In the genomic region with DNA sequence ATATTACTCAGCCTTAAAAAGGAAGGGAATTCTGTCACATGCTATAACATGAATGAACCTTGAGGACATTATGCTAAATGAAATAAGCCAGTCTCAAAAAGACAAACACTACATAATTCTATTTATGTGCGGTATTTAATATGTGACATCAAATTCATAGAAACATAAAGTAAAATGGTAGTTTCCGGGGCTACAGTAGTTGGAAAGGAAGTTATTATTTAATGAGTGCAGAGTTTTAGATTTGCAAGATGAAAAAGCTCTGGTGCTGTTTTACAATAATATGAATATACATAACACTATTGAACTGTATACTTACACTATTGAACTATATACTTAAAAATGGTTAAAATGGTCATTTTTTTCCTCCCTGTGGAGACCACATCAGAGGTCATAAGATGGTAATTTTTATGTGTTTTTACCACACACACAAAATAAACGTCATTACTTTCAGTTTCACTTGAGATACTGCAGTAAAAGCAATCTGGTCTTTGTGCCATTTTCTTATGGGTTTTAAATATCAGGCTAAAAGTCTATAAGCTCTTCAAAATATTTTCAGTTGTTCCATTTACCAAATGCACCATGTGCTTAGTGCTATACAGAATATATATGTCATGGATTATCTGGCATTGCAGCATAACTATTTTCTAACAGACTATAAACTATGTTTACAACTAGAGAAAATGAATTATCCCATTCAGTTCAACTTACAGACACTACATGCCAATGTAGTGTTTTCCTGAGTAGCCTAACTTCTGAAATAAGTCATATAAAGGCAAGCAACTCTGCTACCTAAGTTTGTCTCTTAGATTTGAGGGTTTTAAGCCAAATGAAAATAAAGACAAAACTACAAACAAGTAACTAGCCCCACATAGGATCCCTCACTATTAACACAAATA, we compare ENCODE assay signal across 9 cellular contexts.
DNase-seq lines count a peak whose midpoint lies in the region; ATAC-seq, FAIRE-seq and TF ChIP-seq lines count a peak whose summit lies in the region.
"Had no signal": no experiment of that assay in that cellular context is flagged by ENCODE, and none has a peak within 500 bp of the region (broad histone marks: within the 10 kb centered on the region; RNA-seq: fewer than 3 reads in every experiment).

No MANE protein-coding gene starts in this region.

- peaks cover 4% of the 10 kb centered on the region for H3K4me1 ChIP-seq in ovary (ENCODE audit: insufficient read depth)

- WGBS in ovary, 3 donors = 21 to 32% (median 30%) methylated on average over 3 of the region's 3 CpGs

- ATAC-seq in HG02970 (IDR thresholded peaks at IDR 0.05; ENCODE audit: low FRiP score, unreplicated experiment) = no peak

- H3K27ac ChIP-seq in KOPT-K1 (ENCODE audit: low read depth, low read length, poor library complexity, severe bottlenecking) (peak overlapping the region; percentile 55), ovary (peak overlapping the region in 1 of 2 donors; percentile 17)

- DNase-seq in EH (ENCODE audit: low read depth) (peak; percentile 54), osteocyte (ENCODE audit: extremely low spot score, unreplicated experiment) (no peak), ovary (no peak), GM12891 (ENCODE audit: insufficient read length, low spot score) (no peak), OCI-M2 (lab: John Stamatoyannopoulos, UW; ENCODE audit: unreplicated experiment) (no peak)

- H3K27ac Mint-ChIP-seq in osteocyte (ENCODE audit: unreplicated experiment) = peak overlapping the region; percentile 96

- no peaks in the 10 kb centered on the region for H3K27me3 Mint-ChIP-seq in osteocyte (ENCODE audit: unreplicated experiment)

- TF ChIP-seq CTCF in osteocyte (IDR thresholded peaks at IDR 0.05) (no peak), ovary (IDR thresholded peaks at IDR 0.05) (no peak)

- peak overlapping the region; percentile 70 for H3K4me3 Mint-ChIP-seq in osteocyte (ENCODE audit: unreplicated experiment)

- no peaks in the 10 kb centered on the region for H3K27me3 ChIP-seq in ovary

- no peaks in the 10 kb centered on the region for H3K9me3 Mint-ChIP-seq in osteocyte (ENCODE audit: unreplicated experiment)

- H3K9me3 ChIP-seq in KOPT-K1 (ENCODE audit: insufficient read depth, low read length, poor library complexity, severe bottlenecking) (no peaks in the 10 kb centered on the region), ovary (no peaks in the 10 kb centered on the region)

- H3K36me3 Mint-ChIP-seq in osteocyte (ENCODE audit: unreplicated experiment) = peaks cover 6% of the 10 kb centered on the region

- FAIRE-seq in colon (lab: Jason Lieb, UNC) (peak; percentile 21), GM12891 (lab: Jason Lieb, UNC) (no peak)
- FAIRE-seq: bronchial epithelial cell had no signal

- no peak for TF ChIP-seq POLR2A in ovary (IDR thresholded peaks at IDR 0.05)
- no peak for TF ChIP-seq POLR2A in GM12891 (IDR thresholded peaks at IDR 0.05; ENCODE audit: low read depth, low read length)

- intact Hi-C loops in ovary (cut with DNase I) = no loop called here

- H3K4me3 ChIP-seq in ovary = no peak overlapping the region

- H3K4me1 Mint-ChIP-seq in osteocyte (ENCODE audit: unreplicated experiment) = peaks cover 40% of the 10 kb centered on the region

- H3K36me3 ChIP-seq in KOPT-K1 (ENCODE audit: insufficient read depth, low read length) = no peaks in the 10 kb centered on the region; the same call in 1 of the 2 replicates
- H3K36me3 ChIP-seq in ovary = no peaks in the 10 kb centered on the region

- TF ChIP-seq EP300 in ovary (IDR thresholded peaks at IDR 0.05) = no peak

TF ChIP-seq in GM12891, 5 proteins besides CTCF, POLR2A, EP300 and RAD21:
- TF ChIP-seq POU2F2 (IDR thresholded peaks at IDR 0.05; ENCODE audit: low read depth, low read length) (no peak), PAX5 (IDR thresholded peaks at IDR 0.05; ENCODE audit: insufficient read depth, low read length, severe bottlenecking) (no peak), POLR2AphosphoS5 (IDR thresholded peaks at IDR 0.05; ENCODE audit: low read depth, low read length) (no peak)
